ENCODE assay signal across 9 cellular contexts in genomic region chr2:20012282-20013060, GRCh38. TPM values are rescaled to one million over a fixed set of nuclear protein-coding genes. Genes with fewer than 3 reads are reported as not detected.
DNase-seq lines count a peak whose midpoint lies in the region; ATAC-seq, FAIRE-seq and TF ChIP-seq lines count a peak whose summit lies in the region.
"Had no signal": no experiment of that assay in that cellular context is flagged by ENCODE, and none has a peak within 500 bp of the region (broad histone marks: within the 10 kb centered on the region; RNA-seq: fewer than 3 reads in every experiment).

Gene MATN3, minus strand, starts transcription at chr2:20012668. Its CDS starts 37 bp downstream, at chr2:20012631.

- H3K27ac Mint-ChIP-seq in activated T-cell treated with anti-CD3 and anti-CD28 coated beads, Interleukin-2, amount 50 U/mL, for 72 hours: no peak within 1 kb of the TSS

- peak within 1 kb of the TSS; percentile 85 for H2BK5ac ChIP-seq in trophoblast cell (ENCODE audit: low read depth, low read length, poor library complexity)

- no peaks in the 10 kb centered on the region for H3K9me3 Mint-ChIP-seq in activated T-cell treated with anti-CD3 and anti-CD28 coated beads, Interleukin-2, amount 50 U/mL, for 72 hours

- no peak within 1 kb of the TSS for H3K23ac ChIP-seq in trophoblast cell (ENCODE audit: low read length)

- H3K9ac ChIP-seq in trophoblast cell (ENCODE audit: low read length): peak within 1 kb of the TSS; percentile 85

- peak; percentile 71 for DNase-seq in H54 (ENCODE audit: insufficient read length, low spot score)
- DNase-seq in activated T-cell treated with anti-CD3 and anti-CD28 coated beads, Interleukin-2, amount 50 U/mL, for 72 hours: peak; percentile 33 to 36
- peak in 4 of 5 donors; percentile 12 to 68 (median 42) for DNase-seq in heart left ventricle
- DNase-seq in trophoblast cell: peak; percentile 9 to 58
- DNase-seq in hippocampal formation (lab: John Stamatoyannopoulos, UW): no peak
- DNase-seq in DMS153 treated with DMSO at 0.1 percent for 48 hours (lab: John Stamatoyannopoulos, UW; ENCODE audit: unreplicated experiment): no peak
- DNase-seq in NOMO-1 (lab: John Stamatoyannopoulos, UW; ENCODE audit: unreplicated experiment in 2 of 2): no peak

- H3K4me3 ChIP-seq in ACC112 (ENCODE audit: low read depth, low read length) (peak within 1 kb of the TSS; percentile 78), heart left ventricle (peak within 1 kb of the TSS; percentile 38 to 73 (median 55)), trophoblast cell (ENCODE audit: low read depth, low read length) (peak within 1 kb of the TSS; percentile 62)

- peak within 1 kb of the TSS; percentile 99 for H2AFZ ChIP-seq in ACC112 (ENCODE audit: low read length, unreplicated experiment)
- H2AFZ ChIP-seq in trophoblast cell (ENCODE audit: insufficient read depth, low read length, poor library complexity): peak within 1 kb of the TSS; percentile 92

- TF ChIP-seq POLR2A in H54 (IDR thresholded peaks at IDR 0.05; ENCODE audit: low read depth, low read length) (no peak), heart left ventricle (IDR thresholded peaks at IDR 0.05) (no peak)

- peaks cover 35% of the 10 kb centered on the region for H3K27me3 Mint-ChIP-seq in activated T-cell treated with anti-CD3 and anti-CD28 coated beads, Interleukin-2, amount 50 U/mL, for 72 hours (ENCODE audit: low read depth)

- no peak within 1 kb of the TSS for H3K27ac ChIP-seq in ACC112 (ENCODE audit: low read depth, low read length)
- peak within 1 kb of the TSS in 10 of 12 donors; percentile 1 to 58 (median 30) for H3K27ac ChIP-seq in heart left ventricle
- peak within 1 kb of the TSS; percentile 92 for H3K27ac ChIP-seq in trophoblast cell (ENCODE audit: low read depth, low read length)
- H3K27ac ChIP-seq: epithelial cell of prostate had no signal

- peak within 1 kb of the TSS; percentile 92 for H2BK12ac ChIP-seq in trophoblast cell (ENCODE audit: low read length)

- peak within 1 kb of the TSS; percentile 90 for H3K4me2 ChIP-seq in trophoblast cell (ENCODE audit: low read length)

- peaks cover 12% of the 10 kb centered on the region for H3K4me1 Mint-ChIP-seq in activated T-cell treated with anti-CD3 and anti-CD28 coated beads, Interleukin-2, amount 50 U/mL, for 72 hours (ENCODE audit: low read depth)

- intact Hi-C loops in heart left ventricle (cut with DNase I): loop anchor here in 1 of 10 donors (5.0 kb wide), 1 partner anchor 40 kb away; no protein-coding TSS in a partner anchor

- peak within 1 kb of the TSS; percentile 77 to 78 for H3K4me3 Mint-ChIP-seq in activated T-cell treated with anti-CD3 and anti-CD28 coated beads, Interleukin-2, amount 50 U/mL, for 72 hours

- H3K9me3 ChIP-seq in heart left ventricle (peaks cover 0 to 8% (median 0%) of the 10 kb centered on the region in 12 donors), trophoblast cell (ENCODE audit: insufficient read depth, low read depth, low read length) (peaks cover 2% of the 10 kb centered on the region)

- H2BK120ac ChIP-seq in trophoblast cell (ENCODE audit: insufficient read depth, low read length, poor library complexity): peak within 1 kb of the TSS; percentile 83

- H4K8ac ChIP-seq in trophoblast cell (ENCODE audit: low read depth, low read length): peak within 1 kb of the TSS; percentile 98

- H3K36me3 Mint-ChIP-seq in activated T-cell treated with anti-CD3 and anti-CD28 coated beads, Interleukin-2, amount 50 U/mL, for 72 hours (ENCODE audit: insufficient read depth in 2 of 2): peaks cover 0 to 4% of the 10 kb centered on the region in 2 donors

- H4K91ac ChIP-seq in trophoblast cell (ENCODE audit: low read depth, low read length): peak within 1 kb of the TSS; percentile 99

- H3K79me2 ChIP-seq in ACC112 (ENCODE audit: control insufficient read depth, insufficient read depth, low read length, unreplicated experiment) (no peaks in the 10 kb centered on the region), trophoblast cell (ENCODE audit: control insufficient read depth, insufficient read depth, low read length, poor library complexity) (peaks cover 5% of the 10 kb centered on the region)

- no peak for TF ChIP-seq CTCF in heart left ventricle (IDR thresholded peaks at IDR 0.05)

- H2AK5ac ChIP-seq in trophoblast cell (ENCODE audit: low read length): peak within 1 kb of the TSS; percentile 92

- H3K4me1 ChIP-seq in ACC112 (ENCODE audit: control insufficient read depth, insufficient read depth, low read length, unreplicated experiment) (peaks cover 11% of the 10 kb centered on the region), heart left ventricle (peaks cover 0 to 16% (median 9%) of the 10 kb centered on the region in 12 donors), trophoblast cell (ENCODE audit: control insufficient read depth in 1 of 2, insufficient read depth in 2 of 2, low read length in 2 of 2) (peaks cover 14 to 19% of the 10 kb centered on the region in 2 experiments)

- no peaks in the 10 kb centered on the region for H3K27me3 ChIP-seq in ACC112 (ENCODE audit: insufficient read depth, low read length)
- peaks cover 0 to 46% (median 6%) of the 10 kb centered on the region in 9 donors for H3K27me3 ChIP-seq in heart left ventricle
- no peaks in the 10 kb centered on the region for H3K27me3 ChIP-seq in trophoblast cell (ENCODE audit: insufficient read depth, low read length)

- H4K12ac ChIP-seq in trophoblast cell (ENCODE audit: low read depth, low read length): peak within 1 kb of the TSS; percentile 80

- no peak for FAIRE-seq in H54 (lab: Jason Lieb, UNC)

- peak within 1 kb of the TSS; percentile 97 for H3K14ac ChIP-seq in trophoblast cell (ENCODE audit: low read length)

- peak within 1 kb of the TSS; percentile 97 for H3K18ac ChIP-seq in trophoblast cell (ENCODE audit: low read length)

- 1% methylated on average over 20 to 86 of the region's 86 CpGs for WGBS in heart left ventricle, 4 donors
- no CpG with 5 or more reads among the region's 86 CpGs for WGBS in trophoblast cell (ENCODE audit: extremely low coverage, insufficient coverage, insufficient read length)

- H3K36me3 ChIP-seq in ACC112 (ENCODE audit: insufficient read depth, low read length): no peaks in the 10 kb centered on the region
- no peaks in the 10 kb centered on the region for H3K36me3 ChIP-seq in heart left ventricle
- H3K36me3 ChIP-seq in trophoblast cell (ENCODE audit: control insufficient read depth in 1 of 2, insufficient read depth in 2 of 2, low read length in 2 of 2): peaks cover 0 to 3% of the 10 kb centered on the region in 2 experiments

- peak; percentile 75 to 83 for ATAC-seq in activated T-cell treated with anti-CD3 and anti-CD28 coated beads, Interleukin-2, amount 50 U/mL, for 72 hours (replicated peaks in 1 of 2)
- ATAC-seq in heart left ventricle: peak in 3 of 4 donors; percentile 34 to 83 (median 83)

- H3K4ac ChIP-seq in trophoblast cell (ENCODE audit: low read depth, low read length): peak within 1 kb of the TSS; percentile 97

- H3K79me1 ChIP-seq in trophoblast cell (ENCODE audit: low read length): peaks cover 17% of the 10 kb centered on the region

RNA-seq across cellular contexts. Expression of gene MATN3, which starts in this region (rescaled TPM):
- total RNA-seq in activated T-cell treated with anti-CD3 and anti-CD28 coated beads, Interleukin-2, amount 50 U/mL, for 72 hours: not detected
- total RNA-seq in heart left ventricle: under 1 TPM in 5 of 9 donors, not detected in 4; 0.12 to 0.48 (median 0.25) TPM
- polyA plus RNA-seq in heart left ventricle: under 1 TPM; 0.19 to 0.29 TPM
- 58.1 and 60.8 TPM in 2 replicates for polyA plus RNA-seq in trophoblast cell (2013)

Comparison
In these comparisons a context has a peak if more than half of its experiments do, and no peak if none do; other contexts are left out.
1. Peak in DNase-seq and ATAC-seq in activated T-cell treated with anti-CD3 and anti-CD28 coated beads, Interleukin-2, amount 50 U/mL, for 72 hours; RNA of the gene not detected or under 1 TPM.
2. Peak in DNase-seq, ATAC-seq, H3K4me3 ChIP-seq and H3K27ac ChIP-seq in heart left ventricle; RNA of the gene not detected or under 1 TPM.
3. DNase-seq: peak in H54 (single experiment) and trophoblast cell (2 of 2); none in hippocampal formation (0 of 2), DMS153 treated with DMSO at 0.1 percent for 48 hours (single experiment) and NOMO-1 (0 of 2).
4. Peak in every context shown above with its lines, with median percentiles within 50 percentile points of each other: H3K4me3 ChIP-seq.